In genomic region chr1:55626326-55626725, GRCh38 we compare ENCODE assay signal across 20 cellular contexts.
A peak's percentile ranks its signal among the peaks of the same experiment; 100 is the strongest.
DNase-seq lines count a peak whose midpoint lies in the region; ATAC-seq and TF ChIP-seq lines count a peak whose summit lies in the region.
"Had no signal": no experiment of that assay in that cellular context is flagged by ENCODE, and none has a peak within 500 bp of the region (broad histone marks: within the 10 kb centered on the region; RNA-seq: fewer than 3 reads in every experiment).

No MANE protein-coding gene starts in this region.

- no peaks in the 10 kb centered on the region for H3K4me1 ChIP-seq in aorta (ENCODE audit: control insufficient read depth in 1 of 2, insufficient read depth in 2 of 2, low read length in 2 of 2)

- no peaks in the 10 kb centered on the region for H3K9me3 ChIP-seq in aorta (ENCODE audit: control insufficient read depth, low read length)

- WGBS in aorta, 2 donors: 22 to 63% methylated on average over 1 of the region's 1 CpG

- TF ChIP-seq CTCF in cardiac fibroblast (IDR thresholded peaks at IDR 0.05; ENCODE audit: low read depth, low read length) (no peak), fibroblast of pulmonary artery (IDR thresholded peaks at IDR 0.05; ENCODE audit: low read length, missing control alignments) (no peak)

- peak; percentile 36 to 58 for DNase-seq in cardiac fibroblast (ENCODE audit: low read depth in 2 of 2)
- DNase-seq in fibroblast of pulmonary artery (ENCODE audit: low read depth): peak; percentile 65
- no peak for DNase-seq in sciatic nerve (ENCODE audit: low spot score)
- DNase-seq in activated CD4-positive, alpha-beta T cell treated with anti-CD3 and anti-CD28 coated beads, Interleukin-2, amount 50 U/mL, for 1 hour: no peak
- DNase-seq in T-helper 1 cell: no peak
- no peak for DNase-seq in activated naive CD4-positive, alpha-beta T cell (lab: John Stamatoyannopoulos, UW)
- no peak for DNase-seq in aorta
- DNase-seq: ACHN, AML-193, H9, KG1, NCI-H1417 treated with DMSO at 0.1 percent for 48 hours, NCI-H187 treated with DMSO at 0.1 percent for 48 hours, NCI-H2227 treated with DMSO at 0.1 percent for 48 hours, NCI-H510A treated with DMSO at 0.1 percent for 48 hours, NCI-H774, OCI-M1, Right ventricle myocardium superior had no signal

- H3K36me3 ChIP-seq in aorta (ENCODE audit: control insufficient read depth in 1 of 2, insufficient read depth in 2 of 2, low read length in 1 of 2): no peaks in the 10 kb centered on the region

- no peak overlapping the region for H3K4me3 ChIP-seq in cardiac fibroblast (replicated peaks in 1 of 2; ENCODE audit: low read depth in 2 of 2, low read length in 2 of 2)
- H3K4me3 ChIP-seq in fibroblast of pulmonary artery (replicated peaks; ENCODE audit: low read depth, low read length): no peak overlapping the region
- no peak overlapping the region for H3K4me3 ChIP-seq in aorta (ENCODE audit: low read length in 2 of 2)

- no peaks in the 10 kb centered on the region for H3K27me3 ChIP-seq in aorta (ENCODE audit: control insufficient read depth in 1 of 2, insufficient read depth in 2 of 2, low read length in 1 of 2)

- intact Hi-C loops in sciatic nerve (cut with DNase I): no loop called here
- intact Hi-C loops in aorta (cut with DNase I): no loop called here

- no peak for TF ChIP-seq EP300 in Ishikawa (IDR thresholded peaks at IDR 0.05; ENCODE audit: borderline replicate concordance)

- peak; percentile 78 for ATAC-seq in sciatic nerve
- no peak for ATAC-seq in aorta (ENCODE audit: low FRiP score)

- no peak overlapping the region for H3K27ac ChIP-seq in aorta (ENCODE audit: low read depth in 1 of 2, low read length in 2 of 2)
- H3K27ac ChIP-seq: C4-2B had no signal

- TF ChIP-seq RAD21 in Ishikawa (IDR thresholded peaks at IDR 0.05; ENCODE audit: low read depth): no peak

TF ChIP-seq in Ishikawa, 13 proteins besides CTCF, POLR2A, EP300 and RAD21:
- TF ChIP-seq TCF12 (IDR thresholded peaks at IDR 0.05; ENCODE audit: low read depth): no peak
- TF ChIP-seq FOXM1 (IDR thresholded peaks at IDR 0.05; ENCODE audit: borderline replicate concordance, low read depth): no peak
- TF ChIP-seq CEBPB (IDR thresholded peaks at IDR 0.05): 0 out of 2 replicates have a peak, but pooled peaks have one; percentile 16
- TF ChIP-seq REST (IDR thresholded peaks at IDR 0.05; ENCODE audit: low read depth): no peak
- no peak for TF ChIP-seq EGR1 (IDR thresholded peaks at IDR 0.05)

Comparison
In these comparisons a context has a peak if more than half of its experiments do, and no peak if none do; other contexts are left out.
1. DNase-seq: peak in cardiac fibroblast (2 of 2) and fibroblast of pulmonary artery (single experiment); none in sciatic nerve (single experiment), activated CD4-positive, alpha-beta T cell treated with anti-CD3 and anti-CD28 coated beads, Interleukin-2, amount 50 U/mL, for 1 hour (single experiment), T-helper 1 cell (0 of 5), activated naive CD4-positive, alpha-beta T cell (0 of 4) and aorta (0 of 2).